1 cellular context compared by ENCODE assay signal in the genomic region with DNA sequence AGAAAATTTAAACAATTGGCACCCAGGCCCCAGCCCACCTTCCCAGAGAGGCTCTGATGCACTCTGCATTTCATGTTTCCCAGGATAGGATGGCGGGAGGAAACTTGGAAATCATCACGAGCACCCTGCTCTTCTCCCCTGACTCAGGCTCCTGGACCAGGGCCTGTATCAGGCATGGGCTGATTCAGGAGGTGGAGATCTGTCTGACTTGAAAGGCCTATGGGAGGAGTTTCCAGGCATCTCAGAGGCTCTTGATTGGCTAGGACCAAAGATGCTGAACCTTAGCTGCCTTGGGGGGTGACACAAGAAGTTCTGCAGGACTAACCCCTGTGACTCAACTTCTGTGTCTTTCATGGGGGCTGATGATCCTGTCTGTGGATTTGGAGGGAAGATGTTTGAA.
TF ChIP-seq lines count a peak whose summit lies in the region.

No MANE protein-coding gene starts in this region.

TF ChIP-seq in GM23338, 12 proteins besides CTCF, POLR2A, EP300 and RAD21 (continued from another document):
- no peak for TF ChIP-seq REST (IDR thresholded peaks at IDR 0.05; ENCODE audit: unreplicated experiment)
- no peak for TF ChIP-seq CREB1 (CRISPR knock-in tag; IDR thresholded peaks at IDR 0.05; ENCODE audit: low read depth)
- no peak for TF ChIP-seq EZH2phosphoT487 (IDR thresholded peaks at IDR 0.05; ENCODE audit: unreplicated experiment)
